ENCODE assay signal across 8 cellular contexts in genomic region chr10:89301231-89301630, GRCh38. TPM values are rescaled to one million over a fixed set of nuclear protein-coding genes. Genes with fewer than 3 reads are reported as not detected.
DNase-seq lines count a peak whose midpoint lies in the region; ATAC-seq and TF ChIP-seq lines count a peak whose summit lies in the region.

No MANE protein-coding gene starts in this region.

- H3K4me1 ChIP-seq in HCT116 (ENCODE audit: control insufficient read depth in 1 of 2, insufficient read depth in 2 of 2, low read length in 2 of 2) = peaks cover 0 to 17% of the 10 kb centered on the region in 2 experiments; a peak in 2 of 4 replicates
- peaks cover 16 to 46% (median 21%) of the 10 kb centered on the region in 3 donors for H3K4me1 ChIP-seq in esophagus squamous epithelium
- peaks cover 14% of the 10 kb centered on the region for H3K4me1 ChIP-seq in parathyroid adenoma

- H2AFZ ChIP-seq in HCT116 (ENCODE audit: low read depth, low read length, poor library complexity, severe bottlenecking) (peak overlapping the region; percentile 92), SU-DHL-6 (ENCODE audit: low read depth, low read length, severe bottlenecking) (no peak overlapping the region), parathyroid adenoma (peak overlapping the region; percentile 83)

- H3K9me2 ChIP-seq in HCT116 (ENCODE audit: insufficient read depth) (no peaks in the 10 kb centered on the region), SU-DHL-6 (replicated peaks; ENCODE audit: insufficient read depth, low read length) (no peaks in the 10 kb centered on the region)

- no peak for TF ChIP-seq POLR2A in HCT116 (IDR thresholded peaks at IDR 0.05; ENCODE audit: borderline replicate concordance, extremely low read depth, insufficient read depth, insufficient read length)
- no peak for TF ChIP-seq POLR2A in esophagus squamous epithelium (IDR thresholded peaks at IDR 0.05)

- RAD21 ChIA-PET in HCT116 (lab: Charles Lee; ENCODE audit: low non-redundant PET in 1 of 2, low total read pairs in 2 of 2, uncharacterized antibody in 2 of 2, unreplicated experiment in 2 of 2) = interaction anchor here in 1 of 2 experiments (0.6 kb wide), 1 partner anchor 68 kb away, joined by 3 read pairs; no protein-coding TSS in a partner anchor

- H3K27ac ChIP-seq in HCT116 (ENCODE audit: low read depth, low read length) (no peak overlapping the region), SU-DHL-6 (ENCODE audit: low read depth, low read length) (no peak overlapping the region), esophagus squamous epithelium (peak overlapping the region; percentile 85 to 92 (median 89)), parathyroid adenoma (peak overlapping the region; percentile 86)

- H4K20me1 ChIP-seq in HCT116 (ENCODE audit: insufficient read depth) (no peaks in the 10 kb centered on the region), SU-DHL-6 (ENCODE audit: low read depth, low read length) (no peaks in the 10 kb centered on the region)

- H3K4me3 ChIP-seq in HCT116 (replicated peaks in 1 of 2; ENCODE audit: low read depth in 1 of 2, low read length in 2 of 2) (peak overlapping the region; percentile 47 to 58), SU-DHL-6 (ENCODE audit: insufficient read depth, low read length, poor library complexity, severe bottlenecking) (peak overlapping the region; percentile 33), esophagus squamous epithelium (peak overlapping the region; percentile 39 to 66 (median 48)), parathyroid adenoma (ENCODE audit: low read depth, low read length) (peak overlapping the region; percentile 61)

- intact Hi-C loops in HCT116 (cut with micrococcal nuclease) = no loop called here
- intact Hi-C loops in esophagus squamous epithelium (cut with DNase I) = no loop called here

- H3K36me3 ChIP-seq in HCT116 (ENCODE audit: control insufficient read depth in 1 of 2, insufficient read depth in 2 of 2, low read length in 2 of 2) (no peaks in the 10 kb centered on the region), SU-DHL-6 (ENCODE audit: low read length) (no peaks in the 10 kb centered on the region), esophagus squamous epithelium (peaks cover 0 to 7% (median 0%) of the 10 kb centered on the region in 3 donors), parathyroid adenoma (ENCODE audit: control insufficient read depth, insufficient read depth, low read length) (no peaks in the 10 kb centered on the region)

- WGBS in esophagus squamous epithelium, 2 donors = 0 to 5% methylated on average over 2 of the region's 2 CpGs

- TF ChIP-seq RAD21 in HCT116 (IDR thresholded peaks at IDR 0.05; ENCODE audit: low read depth) = no peak

- no peaks in the 10 kb centered on the region for H3K9me3 ChIP-seq in HCT116 (ENCODE audit: control insufficient read depth in 1 of 2, insufficient read depth in 1 of 2, low read depth in 1 of 2, low read length in 2 of 2)
- H3K9me3 ChIP-seq in SU-DHL-6 (ENCODE audit: insufficient read depth, low read length) = no peaks in the 10 kb centered on the region
- H3K9me3 ChIP-seq in esophagus squamous epithelium = no peaks in the 10 kb centered on the region
- no peaks in the 10 kb centered on the region for H3K9me3 ChIP-seq in parathyroid adenoma (ENCODE audit: control insufficient read depth, low read length)

- DNase-seq in DMS53 (lab: John Stamatoyannopoulos, UW) (peak; percentile 38), HCT116 (ENCODE audit: low read depth, low spot score) (no peak), esophagus squamous epithelium (lab: John Stamatoyannopoulos, UW) (no peak), GOT3 (lab: John Stamatoyannopoulos, UW) (no peak), iPS-NIHi7 (ENCODE audit: extremely low spot score) (no peak)

- POLR2A ChIA-PET in HCT116 (lab: Charles Lee) = no interaction called here

- H3K9ac ChIP-seq in HCT116 (ENCODE audit: low read length) (peak overlapping the region; percentile 56), SU-DHL-6 (ENCODE audit: low read length) (no peak overlapping the region), parathyroid adenoma (no peak overlapping the region)

- no TSS peak for BruUV-seq in HCT116 (replicated peaks; lab: Mats Ljungman, UMichigan)

- H3K27me3 ChIP-seq in HCT116 (ENCODE audit: insufficient read depth, low read length) = no peaks in the 10 kb centered on the region
- H3K27me3 ChIP-seq in SU-DHL-6 (ENCODE audit: low read length) = no peaks in the 10 kb centered on the region
- H3K27me3 ChIP-seq in esophagus squamous epithelium = no peaks in the 10 kb centered on the region
- H3K27me3 ChIP-seq in parathyroid adenoma (ENCODE audit: control insufficient read depth, insufficient read depth, low read length) = no peaks in the 10 kb centered on the region

- peak; percentile 50 for ATAC-seq in HCT116
- no peak for ATAC-seq in GM21526 (IDR thresholded peaks at IDR 0.05; ENCODE audit: low FRiP score, unreplicated experiment)

- 0 out of 2 replicates have a peak, but pooled peaks cover 3% of the 10 kb centered on the region for H3F3A ChIP-seq in SU-DHL-6 (ENCODE audit: insufficient read depth)

- H3K4me2 ChIP-seq in HCT116 (ENCODE audit: low read length) (peak overlapping the region; percentile 88), SU-DHL-6 (ENCODE audit: low read depth, low read length, poor library complexity, severe bottlenecking) (peak overlapping the region; percentile 57), parathyroid adenoma (ENCODE audit: low read length) (peak overlapping the region; percentile 69)

- TF ChIP-seq CTCF in HCT116 (IDR thresholded peaks at IDR 0.05 in 2 of 3, conservative IDR thresholded peaks at IDR 0.05 in 1 of 3; ENCODE audit: borderline replicate concordance in 1 of 3, insufficient read depth in 1 of 3, low read depth in 2 of 3, low read length in 2 of 3) (no peak), SU-DHL-6 (IDR thresholded peaks at IDR 0.05; ENCODE audit: insufficient read depth, low read length, poor library complexity, severe bottlenecking) (no peak), esophagus squamous epithelium (IDR thresholded peaks at IDR 0.05) (no peak), parathyroid adenoma (IDR thresholded peaks at IDR 0.05) (no peak)

- H3K79me2 ChIP-seq in HCT116 (ENCODE audit: insufficient read depth, low read length) = no peaks in the 10 kb centered on the region
- no peaks in the 10 kb centered on the region for H3K79me2 ChIP-seq in SU-DHL-6 (ENCODE audit: insufficient read depth, low read length)
- no peaks in the 10 kb centered on the region for H3K79me2 ChIP-seq in parathyroid adenoma

- CTCF ChIA-PET in HCT116 (lab: Charles Lee) = no interaction called here

TF ChIP-seq in HCT116, 20 proteins besides CTCF, POLR2A, EP300 and RAD21 (continues in another document):
- TF ChIP-seq MAX (IDR thresholded peaks at IDR 0.05) (no peak), ZFX (IDR thresholded peaks at IDR 0.05) (no peak), FOSL1 (IDR thresholded peaks at IDR 0.05; ENCODE audit: low read depth) (no peak), SP1 (IDR thresholded peaks at IDR 0.05; ENCODE audit: low read depth) (no peak), TCF7L2 (IDR thresholded peaks at IDR 0.05; ENCODE audit: borderline replicate concordance, extremely low read depth, insufficient read depth, insufficient read length) (no peak), REST (IDR thresholded peaks at IDR 0.05; ENCODE audit: low read depth) (no peak), POLR2AphosphoS5 (IDR thresholded peaks at IDR 0.05; ENCODE audit: low read depth, low read length) (no peak), CEBPB (IDR thresholded peaks at IDR 0.05; ENCODE audit: low read depth) (no peak), ELF1 (IDR thresholded peaks at IDR 0.05; ENCODE audit: borderline replicate concordance, low read depth) (no peak), ZNF274 (IDR thresholded peaks at IDR 0.05; ENCODE audit: low read depth, low read length) (no peak), ATF3 (IDR thresholded peaks at IDR 0.05) (no peak), YY1 (IDR thresholded peaks at IDR 0.05; ENCODE audit: extremely low read depth, insufficient replicate concordance, low read depth, low read length) (no peak)

RNA-seq across cellular contexts. Expression of gene IFIT2, which starts 0.6 kb away (rescaled TPM):
- 1.0 TPM for total RNA-seq in HCT116 (2021; ENCODE audit: unreplicated experiment)
- polyA plus RNA-seq in HCT116 (2012) = 0.61 and 0.66 TPM in 2 replicates
- total RNA-seq in esophagus squamous epithelium = 1 to 10 TPM in 2 of 4 donors, under 1 TPM in 2; 0.26 to 3.0 (median 1.5) TPM

RNA-seq across cellular contexts. Expression of gene IFIT3, which starts 26.6 kb away (rescaled TPM):
- total RNA-seq in HCT116 (2021; ENCODE audit: unreplicated experiment) = 1.1 TPM
- polyA plus RNA-seq in HCT116 (2012) = 0.77 and 1.1 TPM in 2 replicates
- 10 to 100 TPM in 1 of 4 donors, 1 to 10 TPM in 3; 1.0 to 14.6 (median 4.2) TPM for total RNA-seq in esophagus squamous epithelium

RNA-seq across cellular contexts. Expression of gene LIPA, which starts 49.7 kb away (rescaled TPM):
- total RNA-seq in HCT116 (2021; ENCODE audit: unreplicated experiment) (27.1 TPM), esophagus squamous epithelium (10 to 100 TPM; 19.9 to 64.1 (median 28.8) TPM)
- 14.7 and 19.1 TPM in 2 replicates for polyA plus RNA-seq in HCT116 (2012)

Comparison
In these comparisons a context has a peak if more than half of its experiments do, and no peak if none do; other contexts are left out.
1. H3K27ac ChIP-seq: peak in esophagus squamous epithelium (4 of 4) and parathyroid adenoma (single experiment); none in HCT116 (single experiment) and SU-DHL-6 (single experiment).
2. Peak in every context shown above with its lines, with median percentiles within 50 percentile points of each other: H3K4me2 ChIP-seq and H3K4me3 ChIP-seq.